20 cellular contexts compared by ENCODE assay signal in genomic region chr2:127629637-127630036, GRCh38. TPM values are rescaled to one million over a fixed set of nuclear protein-coding genes. Genes with fewer than 3 reads are reported as not detected.
A peak's percentile ranks its signal among the peaks of the same experiment; 100 is the strongest.
DNase-seq lines count a peak whose midpoint lies in the region; ATAC-seq and TF ChIP-seq lines count a peak whose summit lies in the region.
"Had no signal": no experiment of that assay in that cellular context is flagged by ENCODE, and none has a peak within 500 bp of the region (broad histone marks: within the 10 kb centered on the region; RNA-seq: fewer than 3 reads in every experiment).

No MANE protein-coding gene starts in this region.

- H3K36me3 ChIP-seq in IMR-90 (ENCODE audit: control insufficient read depth, insufficient read depth, low read length): no peaks in the 10 kb centered on the region

- peak overlapping the region; percentile 3; the same call in 1 of the 2 replicates for H2AK5ac ChIP-seq in IMR-90 (ENCODE audit: low read depth, low read length)

- no peak overlapping the region for H3K4me2 ChIP-seq in IMR-90 (ENCODE audit: low read depth, low read length)

- H3K27ac ChIP-seq in IMR-90 (ENCODE audit: insufficient read depth, low read length) (no peak overlapping the region), right cardiac atrium (ENCODE audit: low read length) (no peak overlapping the region)
- H3K27ac ChIP-seq: 22Rv1, GM23248 had no signal

- H4K5ac ChIP-seq in IMR-90 (ENCODE audit: low read depth, low read length): no peak overlapping the region

- no peaks in the 10 kb centered on the region for H3K9me3 ChIP-seq in IMR-90 (ENCODE audit: control insufficient read depth, insufficient read depth, low read length)
- H3K9me3 ChIP-seq in right cardiac atrium (ENCODE audit: control insufficient read depth, low read length): no peaks in the 10 kb centered on the region
- H3K9me3 ChIP-seq: Caco-2 had no signal

- POLR2A ChIA-PET in activated CD4-positive, alpha-beta T cell treated with anti-CD3 and anti-CD28 coated beads, Interleukin-2, amount 10 ng/mL, durations not matched to agents 7 days and 5 days (lab: Charles Lee): no interaction called here
- POLR2A ChIA-PET in IMR-90 (lab: Charles Lee; ENCODE audit: unreplicated experiment): no interaction called here

- no peak overlapping the region for H3K4me3 Mint-ChIP-seq in activated CD4-positive, alpha-beta T cell treated with anti-CD3 and anti-CD28 coated beads, Interleukin-2, amount 10 ng/mL, durations not matched to agents 7 days and 5 days
- no peak overlapping the region for H3K4me3 Mint-ChIP-seq in stimulated activated memory B cell treated with anti-CD40 and anti-IgM and Interleukin-4, amounts not matched to agents 10 μg/mL and 1 μg/mL and 100 μg/mL, for 72 hours
- H3K4me3 Mint-ChIP-seq: CD4-positive, alpha-beta T cell had no signal

- H3K9me3 Mint-ChIP-seq in activated CD4-positive, alpha-beta T cell treated with anti-CD3 and anti-CD28 coated beads, Interleukin-2, amount 10 ng/mL, durations not matched to agents 7 days and 5 days: no peaks in the 10 kb centered on the region
- H3K9me3 Mint-ChIP-seq in stimulated activated memory B cell treated with anti-CD40 and anti-IgM and Interleukin-4, amounts not matched to agents 10 μg/mL and 1 μg/mL and 100 μg/mL, for 72 hours: no peaks in the 10 kb centered on the region
- H3K9me3 Mint-ChIP-seq: CD4-positive, alpha-beta T cell had no signal

- H3K4me1 ChIP-seq in IMR-90 (ENCODE audit: control insufficient read depth, insufficient read depth, low read length): peaks cover 2% of the 10 kb centered on the region; the same call in 1 of the 2 replicates
- peaks cover 9% of the 10 kb centered on the region for H3K4me1 ChIP-seq in right cardiac atrium (ENCODE audit: control insufficient read depth, insufficient read depth, low read length)
- H3K4me1 ChIP-seq: Caco-2 had no signal

- no peak overlapping the region for H2BK20ac ChIP-seq in IMR-90 (ENCODE audit: low read depth, low read length)

- peak overlapping the region; percentile 31 for H3K27ac Mint-ChIP-seq in activated CD4-positive, alpha-beta T cell treated with anti-CD3 and anti-CD28 coated beads, Interleukin-2, amount 10 ng/mL, durations not matched to agents 7 days and 5 days
- peak overlapping the region; percentile 97 for H3K27ac Mint-ChIP-seq in stimulated activated memory B cell treated with anti-CD40 and anti-IgM and Interleukin-4, amounts not matched to agents 10 μg/mL and 1 μg/mL and 100 μg/mL, for 72 hours

- ATAC-seq in IMR-90 (ENCODE audit: low read depth): no peak
- ATAC-seq in right cardiac atrium: no peak
- no peak for ATAC-seq in stimulated activated memory B cell treated with anti-CD40 and anti-IgM and Interleukin-4, amounts not matched to agents 10 μg/mL and 1 μg/mL and 100 μg/mL, for 72 hours

- H3K14ac ChIP-seq in IMR-90 (replicated peaks; ENCODE audit: low read depth, low read length): no peak overlapping the region

- H3K4ac ChIP-seq in IMR-90 (ENCODE audit: low read depth, low read length): no peak overlapping the region

- no peaks in the 10 kb centered on the region for H3K27me3 Mint-ChIP-seq in activated CD4-positive, alpha-beta T cell treated with anti-CD3 and anti-CD28 coated beads, Interleukin-2, amount 10 ng/mL, durations not matched to agents 7 days and 5 days
- no peaks in the 10 kb centered on the region for H3K27me3 Mint-ChIP-seq in stimulated activated memory B cell treated with anti-CD40 and anti-IgM and Interleukin-4, amounts not matched to agents 10 μg/mL and 1 μg/mL and 100 μg/mL, for 72 hours
- H3K27me3 Mint-ChIP-seq: CD4-positive, alpha-beta T cell had no signal

- WGBS in IMR-90 (ENCODE audit: extremely low coverage in 2 of 2, insufficient read length in 1 of 2), 2 experiments: no CpG with 5 or more reads among the region's 9 CpGs
- WGBS in right cardiac atrium: 78% methylated on average over 9 of the region's 9 CpGs

- no peaks in the 10 kb centered on the region for H3K9me1 ChIP-seq in IMR-90 (ENCODE audit: insufficient read depth, low read length)

- H4K8ac ChIP-seq in IMR-90 (ENCODE audit: low read depth in 2 of 2, low read length in 2 of 2): no peak overlapping the region

- H2BK15ac ChIP-seq in IMR-90 (ENCODE audit: low read depth, low read length): no peak overlapping the region

- no peak overlapping the region for H2AFZ ChIP-seq in IMR-90 (replicated peaks; ENCODE audit: low read length, poor library complexity)
- H2AFZ ChIP-seq: GM23248 had no signal

- H3K9ac ChIP-seq in IMR-90 (ENCODE audit: low read depth, low read length): no peak overlapping the region
- H3K9ac ChIP-seq: GM23248 had no signal

- H3K56ac ChIP-seq in IMR-90 (ENCODE audit: extremely low read depth, insufficient read depth, low read length): no peak overlapping the region

- H3K4me3 ChIP-seq in IMR-90 (ENCODE audit: insufficient read depth, low read depth, low read length) (no peak overlapping the region), right cardiac atrium (ENCODE audit: low read length) (no peak overlapping the region)
- H3K4me3 ChIP-seq: GM23248 had no signal

- DNase-seq in activated CD4-positive, alpha-beta T cell treated with anti-CD3 and anti-CD28 coated beads, Interleukin-2, amount 10 ng/mL, durations not matched to agents 7 days and 5 days: no peak
- no peak for DNase-seq in activated CD4-positive, alpha-beta T cell treated with anti-CD3 and anti-CD28 coated beads for 4 hours
- DNase-seq in IMR-90 (no peak), right cardiac atrium (peak; percentile 18 to 52 (median 49)), NCI-H2081 treated with DMSO at 0.1 percent for 48 hours (lab: John Stamatoyannopoulos, UW) (no peak), head of caudate nucleus (no peak)
- no peak for DNase-seq in effector CD8-positive, alpha-beta T cell (lab: John Stamatoyannopoulos, UW)
- DNase-seq: AML-193; Caco-2; CD4-positive, alpha-beta T cell; GF-D8; GM23248; HCEC 1CT; NCI-H1694 treated with DMSO at 0.1 percent for 48 hours; NCI-H2107; NCI-H2227 treated with DMSO at 0.1 percent for 48 hours; NCI-H524 had no signal

- TF ChIP-seq CTCF in IMR-90 (conservative IDR thresholded peaks at IDR 0.05; ENCODE audit: low read depth, low read length): no peak

- H2AK9ac ChIP-seq in IMR-90 (replicated peaks; ENCODE audit: low read depth, low read length, poor library complexity): no peak overlapping the region

- no peak overlapping the region for H4K91ac ChIP-seq in IMR-90 (ENCODE audit: insufficient read depth, low read depth, low read length)

- CTCF ChIA-PET in activated CD4-positive, alpha-beta T cell treated with anti-CD3 and anti-CD28 coated beads, Interleukin-2, amount 10 ng/mL, durations not matched to agents 7 days and 5 days (lab: Charles Lee): interaction anchor here (1.0 to 1.2 kb wide), 2 partner anchors 20 to 27 kb away, joined by 3 read pairs; no protein-coding TSS in a partner anchor
- CTCF ChIA-PET in IMR-90 (lab: Yijun Ruan, JAX): interaction anchor here (0.6 kb wide), 1 partner anchor 18 kb away, joined by 3 read pairs; no protein-coding TSS in a partner anchor

- TF ChIP-seq POLR2A in IMR-90 (IDR thresholded peaks at IDR 0.05; ENCODE audit: low read depth, low read length): no peak

- BruUV-seq in IMR-90 (replicated peaks; lab: Mats Ljungman, UMichigan): no TSS peak

- intact Hi-C loops in IMR-90 (cut with micrococcal nuclease) (no loop called here), right cardiac atrium (cut with DNase I) (no loop called here), head of caudate nucleus (cut with DNase I) (no loop called here)

- in situ Hi-C loops in IMR-90 (cut with MboI; ENCODE audit: low sequenced_read_pairs): no loop called here

- TF ChIP-seq RAD21 in IMR-90 (IDR thresholded peaks at IDR 0.05; ENCODE audit: low read length): no peak

- no peak overlapping the region for H2BK5ac ChIP-seq in IMR-90 (ENCODE audit: low read depth, low read length, poor library complexity, severe bottlenecking)

- peaks cover 5% of the 10 kb centered on the region for H3K4me1 Mint-ChIP-seq in activated CD4-positive, alpha-beta T cell treated with anti-CD3 and anti-CD28 coated beads, Interleukin-2, amount 10 ng/mL, durations not matched to agents 7 days and 5 days
- peaks cover 71% of the 10 kb centered on the region for H3K4me1 Mint-ChIP-seq in stimulated activated memory B cell treated with anti-CD40 and anti-IgM and Interleukin-4, amounts not matched to agents 10 μg/mL and 1 μg/mL and 100 μg/mL, for 72 hours

- no peaks in the 10 kb centered on the region for H4K20me1 ChIP-seq in IMR-90 (ENCODE audit: insufficient read depth, low read length)

- H3K23ac ChIP-seq in IMR-90 (ENCODE audit: low read depth, low read length): no peak overlapping the region

- no peaks in the 10 kb centered on the region; the same call in 1 of the 2 replicates for H3K27me3 ChIP-seq in IMR-90 (ENCODE audit: control insufficient read depth, insufficient read depth, low read length)
- no peaks in the 10 kb centered on the region for H3K27me3 ChIP-seq in right cardiac atrium (ENCODE audit: control insufficient read depth, insufficient read depth)

- no peaks in the 10 kb centered on the region for H3K79me1 ChIP-seq in IMR-90 (ENCODE audit: low read depth in 1 of 2, low read length in 2 of 2)

- H3K18ac ChIP-seq in IMR-90 (ENCODE audit: low read depth, low read length): no peak overlapping the region

- H2BK120ac ChIP-seq in IMR-90 (ENCODE audit: low read depth, low read length): no peak overlapping the region

- H3K36me3 Mint-ChIP-seq in activated CD4-positive, alpha-beta T cell treated with anti-CD3 and anti-CD28 coated beads, Interleukin-2, amount 10 ng/mL, durations not matched to agents 7 days and 5 days (ENCODE audit: low read depth): no peaks in the 10 kb centered on the region
- no peaks in the 10 kb centered on the region for H3K36me3 Mint-ChIP-seq in stimulated activated memory B cell treated with anti-CD40 and anti-IgM and Interleukin-4, amounts not matched to agents 10 μg/mL and 1 μg/mL and 100 μg/mL, for 72 hours

- dilution Hi-C loops in IMR-90 (cut with HindIII; ENCODE audit: low sequenced_read_pairs, unreplicated experiment): no loop called here

RNA-seq across cellular contexts. Expression of gene GPR17, which starts 16.3 kb away (rescaled TPM):
- total RNA-seq in activated CD4-positive, alpha-beta T cell treated with anti-CD3 and anti-CD28 coated beads, Interleukin-2, amount 10 ng/mL, durations not matched to agents 7 days and 5 days: not detected
- total RNA-seq in IMR-90 (2012; rRNA removed) (not detected in 2 replicates), right cardiac atrium (under 1 TPM in 2 of 4 donors, not detected in 2; 0.31 to 0.40 TPM)
- polyA plus RNA-seq in IMR-90 (2012; rRNA removed) (not detected in 2 replicates), right cardiac atrium (4.0 TPM)
- not detected in 2 replicates for polyA plus RNA-seq in IMR-90 (2012; cell fraction: cytosol; rRNA removed)
- 0.04 TPM in 1 of 2 replicates, not detected in the other for polyA plus RNA-seq in IMR-90 (2012; cell fraction: nucleus; rRNA removed; ENCODE audit: low replicate concordance)
- total RNA-seq: Caco-2; CD4-positive, alpha-beta T cell; GM23248; SK-MEL-5 had no signal

RNA-seq across cellular contexts. Expression of gene LIMS2, which starts 45.7 kb away (rescaled TPM):
- 10 to 100 TPM; 34.2 to 36.4 TPM for total RNA-seq in activated CD4-positive, alpha-beta T cell treated with anti-CD3 and anti-CD28 coated beads, Interleukin-2, amount 10 ng/mL, durations not matched to agents 7 days and 5 days
- total RNA-seq in IMR-90 (2012; rRNA removed) (1.1 and 1.3 TPM in 2 replicates), right cardiac atrium (100 to 1,000 TPM; 163 to 224 (median 209) TPM)
- polyA plus RNA-seq in IMR-90 (2012; rRNA removed) (17.8 and 18.8 TPM in 2 replicates), right cardiac atrium (178 TPM)
- polyA plus RNA-seq in IMR-90 (2012; cell fraction: cytosol; rRNA removed): 22.3 and 23.6 TPM in 2 replicates
- 69.0 and 120 TPM in 2 replicates for polyA plus RNA-seq in IMR-90 (2012; cell fraction: nucleus; rRNA removed; ENCODE audit: low replicate concordance)

Comparison
In these comparisons a context has a peak if more than half of its experiments do, and no peak if none do; other contexts are left out.
1. DNase-seq: peak in right cardiac atrium (3 of 3); none in activated CD4-positive, alpha-beta T cell treated with anti-CD3 and anti-CD28 coated beads, Interleukin-2, amount 10 ng/mL, durations not matched to agents 7 days and 5 days (single experiment), activated CD4-positive, alpha-beta T cell treated with anti-CD3 and anti-CD28 coated beads for 4 hours (0 of 2), IMR-90 (single experiment), NCI-H2081 treated with DMSO at 0.1 percent for 48 hours (single experiment), head of caudate nucleus (0 of 42) and effector CD8-positive, alpha-beta T cell (single experiment).
2. RNA of gene LIMS2, which starts 45.7 kb away (total RNA-seq): 163 to 224 TPM in right cardiac atrium and 34.2 to 36.4 TPM in activated CD4-positive, alpha-beta T cell treated with anti-CD3 and anti-CD28 coated beads, Interleukin-2, amount 10 ng/mL, durations not matched to agents 7 days and 5 days; 1.1 to 1.3 TPM in IMR-90; every median in the first group is over 10 times any median in the second.